Comparison of ENCODE assay signal across 1 cellular context in the genomic region with DNA sequence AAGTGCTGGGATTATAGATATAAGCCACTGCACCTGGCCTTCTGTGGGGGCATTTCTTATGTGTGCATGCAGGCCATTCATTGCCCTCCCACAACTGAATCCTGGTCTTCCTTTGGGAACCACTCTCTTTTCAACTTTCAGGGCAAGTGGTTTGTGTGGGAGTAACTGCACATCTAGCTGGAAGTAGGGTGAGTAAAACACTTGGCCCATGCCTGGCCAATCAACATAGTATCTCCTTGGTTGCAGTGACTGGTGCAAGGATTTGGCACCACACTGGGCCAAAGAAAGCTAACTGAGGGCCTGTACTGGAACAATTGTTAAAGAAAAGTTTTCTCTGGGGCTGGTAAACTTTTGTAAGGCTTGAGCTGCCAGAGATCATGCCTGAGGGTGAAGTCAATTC.
TF ChIP-seq lines count a peak whose summit lies in the region.

No MANE protein-coding gene starts in this region.

TF ChIP-seq in IMR-90, 13 proteins besides CTCF, POLR2A, EP300 and RAD21:
- no peak for TF ChIP-seq MAZ (IDR thresholded peaks at IDR 0.05; ENCODE audit: borderline replicate concordance, low read depth, low read length)
- TF ChIP-seq MAFK (IDR thresholded peaks at IDR 0.05; ENCODE audit: low read depth, low read length), result no peak
- TF ChIP-seq CEBPB (IDR thresholded peaks at IDR 0.05; ENCODE audit: low read depth, low read length), result no peak
- TF ChIP-seq RCOR1 (IDR thresholded peaks at IDR 0.05; ENCODE audit: insufficient replicate concordance, low read length), result no peak
- TF ChIP-seq RFX5 (IDR thresholded peaks at IDR 0.05; ENCODE audit: low read depth, low read length), result no peak
- TF ChIP-seq CHD1 (IDR thresholded peaks at IDR 0.05; ENCODE audit: low read depth, low read length), result no peak
- TF ChIP-seq, protein P1, sequence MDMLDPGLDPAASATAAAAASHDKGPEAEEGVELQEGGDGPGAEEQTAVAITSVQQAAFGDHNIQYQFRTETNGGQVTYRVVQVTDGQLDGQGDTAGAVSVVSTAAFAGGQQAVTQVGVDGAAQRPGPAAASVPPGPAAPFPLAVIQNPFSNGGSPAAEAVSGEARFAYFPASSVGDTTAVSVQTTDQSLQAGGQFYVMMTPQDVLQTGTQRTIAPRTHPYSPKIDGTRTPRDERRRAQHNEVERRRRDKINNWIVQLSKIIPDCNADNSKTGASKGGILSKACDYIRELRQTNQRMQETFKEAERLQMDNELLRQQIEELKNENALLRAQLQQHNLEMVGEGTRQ (IDR thresholded peaks at IDR 0.05; ENCODE audit: low read depth, low read length), result no peak
- TF ChIP-seq SMC3 (IDR thresholded peaks at IDR 0.05; ENCODE audit: low read depth, low read length), result no peak
